In genomic region chr11:62842171-62842717, GRCh38 we compare ENCODE assay signal across 1 cellular context.
TF ChIP-seq lines count a peak whose summit lies in the region.

No MANE protein-coding gene starts in this region.

TF ChIP-seq in HepG2, 621 proteins besides CTCF, POLR2A, EP300 and RAD21 (continues in another document):
- peak; percentile 11; the same call in 1 of the 2 replicates for TF ChIP-seq NR2C2 (CRISPR knock-in tag; IDR thresholded peaks at IDR 0.05; ENCODE audit: borderline replicate concordance)
- TF ChIP-seq TFDP1 (CRISPR knock-in tag; IDR thresholded peaks at IDR 0.05; ENCODE audit: borderline replicate concordance), result 0 out of 2 replicates have a peak, but pooled peaks have one; percentile 3
- 0 out of 2 replicates have a peak, but pooled peaks have one; percentile 58 for TF ChIP-seq ZUFSP (CRISPR knock-in tag; IDR thresholded peaks at IDR 0.05; ENCODE audit: borderline replicate concordance)
- TF ChIP-seq ZNF280B (CRISPR knock-in tag; IDR thresholded peaks at IDR 0.05; ENCODE audit: borderline replicate concordance), result peak; percentile 79; the same call in 1 of the 2 replicates
- no peak for TF ChIP-seq MEF2D (CRISPR knock-in tag; IDR thresholded peaks at IDR 0.05)
- TF ChIP-seq HIVEP1 (CRISPR knock-in tag; IDR thresholded peaks at IDR 0.05), result peak; percentile 20; the same call in 1 of the 2 replicates
- TF ChIP-seq SALL2 (CRISPR knock-in tag; IDR thresholded peaks at IDR 0.05), result no peak
- no peak for TF ChIP-seq RAD51 (IDR thresholded peaks at IDR 0.05; ENCODE audit: borderline replicate concordance)
- TF ChIP-seq SRSF1 (optimal IDR thresholded peaks at IDR 0.05; ENCODE audit: low read depth, low read length), result peak; percentile 78
- TF ChIP-seq MTA3 (CRISPR knock-in tag; IDR thresholded peaks at IDR 0.05), result no peak
- no peak for TF ChIP-seq DZIP1 (CRISPR knock-in tag; IDR thresholded peaks at IDR 0.05)
- TF ChIP-seq FIP1L1 (IDR thresholded peaks at IDR 0.05; ENCODE audit: borderline replicate concordance, insufficient read depth, low read depth, low read length), result no peak
- no peak for TF ChIP-seq ZNF383 (CRISPR knock-in tag; IDR thresholded peaks at IDR 0.05; ENCODE audit: borderline replicate concordance)
- 0 out of 2 replicates have a peak, but pooled peaks have one; percentile 27 for TF ChIP-seq ZNF329 (CRISPR knock-in tag; IDR thresholded peaks at IDR 0.05; ENCODE audit: low read depth)
- 0 out of 2 replicates have a peak, but pooled peaks have one; percentile 47 for TF ChIP-seq ZNF891 (CRISPR knock-in tag; IDR thresholded peaks at IDR 0.05)
- TF ChIP-seq MTA1 (CRISPR knock-in tag; IDR thresholded peaks at IDR 0.05; ENCODE audit: borderline replicate concordance), result 0 out of 2 replicates have a peak, but pooled peaks have one; percentile 13
- 0 out of 2 replicates have a peak, but pooled peaks have one; percentile 24 for TF ChIP-seq ZMYM4 (CRISPR knock-in tag; IDR thresholded peaks at IDR 0.05)
- 0 out of 2 replicates have a peak, but pooled peaks have one; percentile 19 for TF ChIP-seq BRD4 (CRISPR knock-in tag; IDR thresholded peaks at IDR 0.05)
- TF ChIP-seq HNF1B (CRISPR knock-in tag; IDR thresholded peaks at IDR 0.05), result peak; percentile 50
- 0 out of 2 replicates have a peak, but pooled peaks have one; percentile 77 for TF ChIP-seq ELF4 (CRISPR knock-in tag; IDR thresholded peaks at IDR 0.05; ENCODE audit: borderline replicate concordance)
- 0 out of 2 replicates have a peak, but pooled peaks have one; percentile 40 for TF ChIP-seq ZNF274 (CRISPR knock-in tag; IDR thresholded peaks at IDR 0.05)
- TF ChIP-seq KLF11 (CRISPR knock-in tag; IDR thresholded peaks at IDR 0.05), result no peak
- 0 out of 2 replicates have a peak, but pooled peaks have one; percentile 32 for TF ChIP-seq SP4 (CRISPR knock-in tag; IDR thresholded peaks at IDR 0.05)
- peak; percentile 92 for TF ChIP-seq ZNF687 (CRISPR knock-in tag; IDR thresholded peaks at IDR 0.05)
- TF ChIP-seq FLYWCH1 (CRISPR knock-in tag; IDR thresholded peaks at IDR 0.05), result 0 out of 2 replicates have a peak, but pooled peaks have one; percentile 68
- TF ChIP-seq GATAD2A (CRISPR knock-in tag; IDR thresholded peaks at IDR 0.05), result peak; percentile 5; the same call in 1 of the 2 replicates
- TF ChIP-seq ZNF724P (CRISPR knock-in tag; IDR thresholded peaks at IDR 0.05; ENCODE audit: borderline replicate concordance), result peak; percentile 38; the same call in 1 of the 2 replicates
- TF ChIP-seq ZNF446 (CRISPR knock-in tag; IDR thresholded peaks at IDR 0.05), result peak; percentile 64; the same call in 1 of the 2 replicates
- 0 out of 2 replicates have a peak, but pooled peaks have one; percentile 37 for TF ChIP-seq NCOA1 (CRISPR knock-in tag; IDR thresholded peaks at IDR 0.05)
- TF ChIP-seq NBN (conservative IDR thresholded peaks at IDR 0.05), result no peak
- TF ChIP-seq ZFX (CRISPR knock-in tag; IDR thresholded peaks at IDR 0.05; ENCODE audit: low read depth), result peak; percentile 66
- no peak for TF ChIP-seq THYN1 (CRISPR knock-in tag; IDR thresholded peaks at IDR 0.05; ENCODE audit: borderline replicate concordance, low read depth)
- 0 out of 2 replicates have a peak, but pooled peaks have one; percentile 30 for TF ChIP-seq ZXDC (CRISPR knock-in tag; IDR thresholded peaks at IDR 0.05)
- no peak for TF ChIP-seq CENPX (CRISPR knock-in tag; IDR thresholded peaks at IDR 0.05)
- TF ChIP-seq ZBTB39 (CRISPR knock-in tag; IDR thresholded peaks at IDR 0.05), result no peak
- 0 out of 2 replicates have a peak, but pooled peaks have one; percentile 19 for TF ChIP-seq SMAD9 (CRISPR knock-in tag; IDR thresholded peaks at IDR 0.05)
- no peak for TF ChIP-seq JUN (CRISPR knock-in tag; IDR thresholded peaks at IDR 0.05)
- TF ChIP-seq WIZ (CRISPR knock-in tag; IDR thresholded peaks at IDR 0.05), result 0 out of 2 replicates have a peak, but pooled peaks have one; percentile 29
- TF ChIP-seq ZNF670 (CRISPR knock-in tag; IDR thresholded peaks at IDR 0.05; ENCODE audit: borderline replicate concordance), result peak; percentile 81; the same call in 1 of the 2 replicates
- no peak for TF ChIP-seq XRCC5 (optimal IDR thresholded peaks at IDR 0.05; ENCODE audit: low read length)
- TF ChIP-seq SIN3A (IDR thresholded peaks at IDR 0.05; ENCODE audit: borderline replicate concordance, low read depth, low read length), result 0 out of 2 replicates have a peak, but pooled peaks have one; percentile 28
- no peak for TF ChIP-seq MYPOP (CRISPR knock-in tag; IDR thresholded peaks at IDR 0.05)
- peak; percentile 26 for TF ChIP-seq AGO2 (optimal IDR thresholded peaks at IDR 0.05; ENCODE audit: low read depth, low read length)
- TF ChIP-seq ZNF20 (CRISPR knock-in tag; IDR thresholded peaks at IDR 0.05), result no peak
